Comparison of ENCODE assay signal across 11 cellular contexts in the genomic region with DNA sequence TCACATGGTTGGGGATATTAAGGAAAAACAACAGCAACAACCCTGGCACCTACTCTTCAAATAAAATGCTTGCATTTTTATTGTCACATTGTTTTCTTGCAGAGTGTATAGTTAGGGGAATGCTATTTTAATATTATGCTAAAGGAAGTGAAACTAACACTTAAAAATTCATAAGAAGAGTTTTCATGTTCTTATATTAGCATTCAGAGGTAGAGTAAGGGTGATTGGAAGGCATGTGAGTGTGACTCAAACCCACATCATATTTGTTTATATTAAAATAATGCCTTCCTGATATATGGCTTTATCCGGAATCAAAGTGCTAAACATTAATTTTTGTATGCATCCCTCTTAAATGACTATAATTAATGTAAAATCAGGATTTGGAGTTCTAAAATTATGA. TPM values are rescaled to one million over a fixed set of nuclear protein-coding genes. Genes with fewer than 3 reads are reported as not detected.
A peak's percentile ranks its signal among the peaks of the same experiment; 100 is the strongest.
DNase-seq lines count a peak whose midpoint lies in the region; ATAC-seq lines count a peak whose summit lies in the region.
"Had no signal": no experiment of that assay in that cellular context is flagged by ENCODE, and none has a peak within 500 bp of the region (broad histone marks: within the 10 kb centered on the region; RNA-seq: fewer than 3 reads in every experiment).

No MANE protein-coding gene starts in this region.

- H3K27ac Mint-ChIP-seq in stimulated activated effector memory CD8-positive, alpha-beta T cell treated with anti-CD3 and anti-CD28 coated beads, Interleukin-12 subunit alpha, Interleukin-12 subunit beta, amount 100 ng/mL, for 72 hours = no peak overlapping the region
- H3K27ac Mint-ChIP-seq in activated T-cell treated with anti-CD3 and anti-CD28 coated beads, Interleukin-2, amount 50 U/mL, for 72 hours = no peak overlapping the region
- H3K27ac Mint-ChIP-seq: activated T-cell treated with anti-CD3 and anti-CD28 coated beads, Interleukin-2, amount 50 U/mL, for 24 hours had no signal

- H3K9me3 Mint-ChIP-seq in stimulated activated effector memory CD8-positive, alpha-beta T cell treated with anti-CD3 and anti-CD28 coated beads, Interleukin-12 subunit alpha, Interleukin-12 subunit beta, amount 100 ng/mL, for 72 hours = no peaks in the 10 kb centered on the region
- no peaks in the 10 kb centered on the region for H3K9me3 Mint-ChIP-seq in activated T-cell treated with anti-CD3 and anti-CD28 coated beads, Interleukin-2, amount 50 U/mL, for 72 hours
- H3K9me3 Mint-ChIP-seq: activated T-cell treated with anti-CD3 and anti-CD28 coated beads, Interleukin-2, amount 50 U/mL, for 24 hours had no signal

- peak; percentile 88 for ATAC-seq in HG02623 (IDR thresholded peaks at IDR 0.05; ENCODE audit: unreplicated experiment)
- peak; percentile 80 for ATAC-seq in HG03558 (IDR thresholded peaks at IDR 0.05; ENCODE audit: extremely low read depth, unreplicated experiment)
- ATAC-seq in stimulated activated effector memory CD8-positive, alpha-beta T cell treated with anti-CD3 and anti-CD28 coated beads, Interleukin-12 subunit alpha, Interleukin-12 subunit beta, amount 100 ng/mL, for 72 hours = peak; percentile 64
- no peak for ATAC-seq in activated T-cell treated with anti-CD3 and anti-CD28 coated beads, Interleukin-2, amount 50 U/mL, for 72 hours (replicated peaks in 1 of 2)
- ATAC-seq: A549, SK-N-SH treated with all-trans-retinoic acid at 6 μM for 48 hours had no signal

- DNase-seq in NOMO-1 treated with DMSO at 0.1 percent for 48 hours (lab: John Stamatoyannopoulos, UW; ENCODE audit: unreplicated experiment) (peak; percentile 38), NOMO-1 treated with dmso at 0.1 percent for 144 hours (lab: John Stamatoyannopoulos, UW; ENCODE audit: unreplicated experiment) (no peak), kidney tubule cell (ENCODE audit: low spot score) (no peak), GF-D8 (lab: John Stamatoyannopoulos, UW) (no peak)
- DNase-seq in stimulated activated effector memory CD8-positive, alpha-beta T cell treated with anti-CD3 and anti-CD28 coated beads, Interleukin-12 subunit alpha, Interleukin-12 subunit beta, amount 100 ng/mL, for 72 hours (ENCODE audit: low spot score in 2 of 2) = no peak
- DNase-seq in activated T-cell treated with anti-CD3 and anti-CD28 coated beads, Interleukin-2, amount 50 U/mL, for 72 hours = no peak
- DNase-seq: activated T-cell treated with anti-CD3 and anti-CD28 coated beads, Interleukin-2, amount 50 U/mL, for 24 hours had no signal

- H3K27me3 Mint-ChIP-seq in activated T-cell treated with anti-CD3 and anti-CD28 coated beads, Interleukin-2, amount 50 U/mL, for 72 hours (ENCODE audit: low read depth) = no peaks in the 10 kb centered on the region

- peaks cover 3% of the 10 kb centered on the region for H3K4me1 Mint-ChIP-seq in stimulated activated effector memory CD8-positive, alpha-beta T cell treated with anti-CD3 and anti-CD28 coated beads, Interleukin-12 subunit alpha, Interleukin-12 subunit beta, amount 100 ng/mL, for 72 hours
- peaks cover 9% of the 10 kb centered on the region for H3K4me1 Mint-ChIP-seq in activated T-cell treated with anti-CD3 and anti-CD28 coated beads, Interleukin-2, amount 50 U/mL, for 72 hours (ENCODE audit: low read depth)

- no peak overlapping the region for H3K4me3 Mint-ChIP-seq in stimulated activated effector memory CD8-positive, alpha-beta T cell treated with anti-CD3 and anti-CD28 coated beads, Interleukin-12 subunit alpha, Interleukin-12 subunit beta, amount 100 ng/mL, for 72 hours
- no peak overlapping the region for H3K4me3 Mint-ChIP-seq in activated T-cell treated with anti-CD3 and anti-CD28 coated beads, Interleukin-2, amount 50 U/mL, for 72 hours
- H3K4me3 Mint-ChIP-seq: activated T-cell treated with anti-CD3 and anti-CD28 coated beads, Interleukin-2, amount 50 U/mL, for 24 hours had no signal

- H3K36me3 Mint-ChIP-seq in stimulated activated effector memory CD8-positive, alpha-beta T cell treated with anti-CD3 and anti-CD28 coated beads, Interleukin-12 subunit alpha, Interleukin-12 subunit beta, amount 100 ng/mL, for 72 hours = no peaks in the 10 kb centered on the region
- H3K36me3 Mint-ChIP-seq in activated T-cell treated with anti-CD3 and anti-CD28 coated beads, Interleukin-2, amount 50 U/mL, for 72 hours (ENCODE audit: insufficient read depth in 2 of 2) = no peaks in the 10 kb centered on the region

RNA-seq across cellular contexts. Expression of a gene that starts 59.8 kb away (rescaled TPM):
- 100 to 1,000 TPM; 121 to 125 TPM for total RNA-seq in activated T-cell treated with anti-CD3 and anti-CD28 coated beads, Interleukin-2, amount 50 U/mL, for 72 hours

Comparison
In these comparisons a context has a peak if more than half of its experiments do, and no peak if none do; other contexts are left out.
1. ATAC-seq: peak in HG02623 (single experiment), HG03558 (single experiment) and stimulated activated effector memory CD8-positive, alpha-beta T cell treated with anti-CD3 and anti-CD28 coated beads, Interleukin-12 subunit alpha, Interleukin-12 subunit beta, amount 100 ng/mL, for 72 hours (single experiment); none in activated T-cell treated with anti-CD3 and anti-CD28 coated beads, Interleukin-2, amount 50 U/mL, for 72 hours (0 of 2).